ENCODE assay signal across 12 cellular contexts in genomic region chr9:127131871-127132270, GRCh38. TPM values are rescaled to one million over a fixed set of nuclear protein-coding genes. Genes with fewer than 3 reads are reported as not detected.
DNase-seq lines count a peak whose midpoint lies in the region; ATAC-seq and TF ChIP-seq lines count a peak whose summit lies in the region.
"Had no signal": no experiment of that assay in that cellular context is flagged by ENCODE, and none has a peak within 500 bp of the region (broad histone marks: within the 10 kb centered on the region; RNA-seq: fewer than 3 reads in every experiment).

No MANE protein-coding gene starts in this region.

- peak; percentile 71 for ATAC-seq in HCT116
- ATAC-seq in stimulated activated effector memory CD8-positive, alpha-beta T cell treated with anti-CD3 and anti-CD28 coated beads, Interleukin-12 subunit alpha, Interleukin-12 subunit beta, amount 100 ng/mL, for 72 hours = no peak
- ATAC-seq: activated CD4-positive, CD25-positive, alpha-beta regulatory T cell treated with anti-CD3 and anti-CD28 coated beads, Interleukin-2, amount 50 U/mL, for 24 hours had no signal

- no peaks in the 10 kb centered on the region for H4K20me1 ChIP-seq in HCT116 (ENCODE audit: insufficient read depth)

- RAD21 ChIA-PET in HCT116 (lab: Charles Lee; ENCODE audit: low non-redundant PET in 1 of 2, low total read pairs in 2 of 2, uncharacterized antibody in 2 of 2, unreplicated experiment in 2 of 2) = no interaction called here

- H3K36me3 ChIP-seq in HCT116 (ENCODE audit: control insufficient read depth in 1 of 2, insufficient read depth in 2 of 2, low read length in 2 of 2) = no peaks in the 10 kb centered on the region
- no peaks in the 10 kb centered on the region for H3K36me3 ChIP-seq in stomach smooth muscle (ENCODE audit: control insufficient read depth in 2 of 2, insufficient read depth in 2 of 2, low read length in 2 of 2)
- H3K36me3 ChIP-seq: adrenal gland, prostate gland had no signal

- POLR2A ChIA-PET in HCT116 (lab: Charles Lee) = no interaction called here

- H2AFZ ChIP-seq in HCT116 (ENCODE audit: low read depth, low read length, poor library complexity, severe bottlenecking) = no peak overlapping the region

- H3K9me2 ChIP-seq in HCT116 (ENCODE audit: insufficient read depth) = no peaks in the 10 kb centered on the region

- peak overlapping the region; percentile 31 for H3K4me2 ChIP-seq in HCT116 (ENCODE audit: low read length)

- H3K27me3 ChIP-seq in HCT116 (ENCODE audit: insufficient read depth, low read length) (no peaks in the 10 kb centered on the region), stomach smooth muscle (ENCODE audit: control insufficient read depth in 1 of 2, insufficient read depth in 2 of 2, low read length in 2 of 2) (no peaks in the 10 kb centered on the region)
- H3K27me3 ChIP-seq: adrenal gland had no signal

- H3K27ac ChIP-seq in HCT116 (ENCODE audit: low read depth, low read length) = no peak overlapping the region
- H3K27ac ChIP-seq in stomach smooth muscle (ENCODE audit: low read length) = peak overlapping the region; percentile 93

- CTCF ChIA-PET in HCT116 (lab: Charles Lee) = no interaction called here

- H3K4me1 Mint-ChIP-seq in stimulated activated effector memory CD8-positive, alpha-beta T cell treated with anti-CD3 and anti-CD28 coated beads, Interleukin-12 subunit alpha, Interleukin-12 subunit beta, amount 100 ng/mL, for 72 hours = no peaks in the 10 kb centered on the region

- no peak for TF ChIP-seq CTCF in HCT116 (IDR thresholded peaks at IDR 0.05 in 2 of 3, conservative IDR thresholded peaks at IDR 0.05 in 1 of 3; ENCODE audit: borderline replicate concordance in 1 of 3, insufficient read depth in 1 of 3, low read depth in 2 of 3, low read length in 2 of 3)

- DNase-seq in HCT116 (ENCODE audit: low read depth, low spot score) (peak; percentile 15), astrocyte of the hippocampus (ENCODE audit: low read depth, low spot score) (peak; percentile 73), hepatic stellate cell (ENCODE audit: low spot score) (peak; percentile 80), NCI-H2227 treated with DMSO at 0.1 percent for 48 hours (lab: John Stamatoyannopoulos, UW) (no peak), SKM-1 (lab: John Stamatoyannopoulos, UW; ENCODE audit: unreplicated experiment) (no peak)
- DNase-seq in activated CD4-positive, alpha-beta T cell treated with anti-CD3 and anti-CD28 coated beads, Interleukin-2, amount 50 U/mL, for 4 hours = no peak
- no peak for DNase-seq in stimulated activated effector memory CD8-positive, alpha-beta T cell treated with anti-CD3 and anti-CD28 coated beads, Interleukin-12 subunit alpha, Interleukin-12 subunit beta, amount 100 ng/mL, for 72 hours (ENCODE audit: low spot score in 2 of 2)
- DNase-seq: NK-92 treated with Interleukin-12 subunit alpha and Interleukin-12 subunit beta, amount 100 ng/mL, for 24 hours had no signal

- no peaks in the 10 kb centered on the region for H3K79me2 ChIP-seq in HCT116 (ENCODE audit: insufficient read depth, low read length)

- no TSS peak for BruUV-seq in HCT116 (replicated peaks; lab: Mats Ljungman, UMichigan)

- TF ChIP-seq RAD21 in HCT116 (IDR thresholded peaks at IDR 0.05; ENCODE audit: low read depth) = no peak

- no peak overlapping the region for H3K4me3 Mint-ChIP-seq in stimulated activated effector memory CD8-positive, alpha-beta T cell treated with anti-CD3 and anti-CD28 coated beads, Interleukin-12 subunit alpha, Interleukin-12 subunit beta, amount 100 ng/mL, for 72 hours

- H3K9me3 ChIP-seq in HCT116 (ENCODE audit: control insufficient read depth in 1 of 2, insufficient read depth in 1 of 2, low read depth in 1 of 2, low read length in 2 of 2) (no peaks in the 10 kb centered on the region), stomach smooth muscle (ENCODE audit: control insufficient read depth in 2 of 2, low read length in 2 of 2) (no peaks in the 10 kb centered on the region)
- H3K9me3 ChIP-seq: adrenal gland, prostate gland had no signal

- H3K9me3 Mint-ChIP-seq in stimulated activated effector memory CD8-positive, alpha-beta T cell treated with anti-CD3 and anti-CD28 coated beads, Interleukin-12 subunit alpha, Interleukin-12 subunit beta, amount 100 ng/mL, for 72 hours = no peaks in the 10 kb centered on the region

- TF ChIP-seq POLR2A in HCT116 (IDR thresholded peaks at IDR 0.05; ENCODE audit: borderline replicate concordance, extremely low read depth, insufficient read depth, insufficient read length) = no peak

- H3K9ac ChIP-seq in HCT116 (ENCODE audit: low read length) (no peak overlapping the region), stomach smooth muscle (ENCODE audit: low read length in 2 of 2) (peak overlapping the region in 1 of 2 donors; percentile 6)

- H3K27ac Mint-ChIP-seq in stimulated activated effector memory CD8-positive, alpha-beta T cell treated with anti-CD3 and anti-CD28 coated beads, Interleukin-12 subunit alpha, Interleukin-12 subunit beta, amount 100 ng/mL, for 72 hours = no peak overlapping the region

- H3K4me1 ChIP-seq in HCT116 (ENCODE audit: control insufficient read depth in 1 of 2, insufficient read depth in 2 of 2, low read length in 2 of 2) (peaks cover 22 to 31% of the 10 kb centered on the region in 2 experiments), stomach smooth muscle (ENCODE audit: control insufficient read depth, insufficient read depth, low read length) (peaks cover 75% of the 10 kb centered on the region)

- H3K4me3 ChIP-seq in HCT116 (replicated peaks in 1 of 2; ENCODE audit: low read depth in 1 of 2, low read length in 2 of 2) = no peak overlapping the region
- no peak overlapping the region for H3K4me3 ChIP-seq in stomach smooth muscle (ENCODE audit: low read length in 2 of 2)
- H3K4me3 ChIP-seq: adrenal gland, prostate gland had no signal

- intact Hi-C loops in HCT116 (cut with micrococcal nuclease) = loop anchor here (2.0 kb wide), 1 partner anchor 67 kb away; no protein-coding TSS in a partner anchor

- no peaks in the 10 kb centered on the region for H3K36me3 Mint-ChIP-seq in stimulated activated effector memory CD8-positive, alpha-beta T cell treated with anti-CD3 and anti-CD28 coated beads, Interleukin-12 subunit alpha, Interleukin-12 subunit beta, amount 100 ng/mL, for 72 hours

TF ChIP-seq in HCT116, 20 proteins besides CTCF, POLR2A, EP300 and RAD21:
- TF ChIP-seq SRF (IDR thresholded peaks at IDR 0.05; ENCODE audit: low read depth) (no peak), CEBPB (IDR thresholded peaks at IDR 0.05; ENCODE audit: low read depth) (no peak), EGR1 (IDR thresholded peaks at IDR 0.05; ENCODE audit: low read depth) (no peak), ATF3 (IDR thresholded peaks at IDR 0.05) (no peak), TCF7L2 (IDR thresholded peaks at IDR 0.05; ENCODE audit: borderline replicate concordance, extremely low read depth, insufficient read depth, insufficient read length) (no peak), FOSL1 (IDR thresholded peaks at IDR 0.05; ENCODE audit: low read depth) (peak; percentile 27; the same call in 1 of the 2 replicates), MAX (IDR thresholded peaks at IDR 0.05) (no peak), EZH2phosphoT487 (IDR thresholded peaks at IDR 0.05; ENCODE audit: borderline replicate concordance) (no peak), SP1 (IDR thresholded peaks at IDR 0.05; ENCODE audit: low read depth) (0 out of 2 replicates have a peak, but pooled peaks have one; percentile 23), ZFX (IDR thresholded peaks at IDR 0.05) (no peak), ELF1 (IDR thresholded peaks at IDR 0.05; ENCODE audit: borderline replicate concordance, low read depth) (no peak), ZBTB33 (IDR thresholded peaks at IDR 0.05; ENCODE audit: extremely low read depth, insufficient replicate concordance, low read length) (no peak), ZNF274 (IDR thresholded peaks at IDR 0.05; ENCODE audit: low read depth, low read length) (no peak)
TF ChIP-seq in HCT116: peak in this region for 2.

RNA-seq across cellular contexts. Expression of gene ANGPTL2, which starts 9.4 kb away (rescaled TPM):
- 0.20 TPM for total RNA-seq in HCT116 (2021; ENCODE audit: unreplicated experiment)
- polyA plus RNA-seq in HCT116 (2012) = 0.01 and 0.04 TPM in 2 replicates

Comparison
In these comparisons a context has a peak if more than half of its experiments do, and no peak if none do; other contexts are left out.
1. DNase-seq: peak in HCT116 (single experiment), astrocyte of the hippocampus (single experiment) and hepatic stellate cell (single experiment); none in activated CD4-positive, alpha-beta T cell treated with anti-CD3 and anti-CD28 coated beads, Interleukin-2, amount 50 U/mL, for 4 hours (0 of 2), stimulated activated effector memory CD8-positive, alpha-beta T cell treated with anti-CD3 and anti-CD28 coated beads, Interleukin-12 subunit alpha, Interleukin-12 subunit beta, amount 100 ng/mL, for 72 hours (0 of 2), NCI-H2227 treated with DMSO at 0.1 percent for 48 hours (single experiment) and SKM-1 (single experiment).